In genomic region chr11:5831196-5831829, GRCh38 we compare ENCODE assay signal across 1 cellular context.
TF ChIP-seq lines count a peak whose summit lies in the region.

No MANE protein-coding gene starts in this region.

TF ChIP-seq in GM12878, 131 proteins besides CTCF, POLR2A, EP300 and RAD21:
- TF ChIP-seq ZNF622 (IDR thresholded peaks at IDR 0.05) (no peak), RUNX3 (IDR thresholded peaks at IDR 0.05; ENCODE audit: low read length) (no peak), EGR1 (IDR thresholded peaks at IDR 0.05; ENCODE audit: borderline replicate concordance in 1 of 2, low read depth in 2 of 2, low read length in 2 of 2) (no peak), FOXK2 (IDR thresholded peaks at IDR 0.05) (no peak), SIX5 (IDR thresholded peaks at IDR 0.05; ENCODE audit: low read depth, low read length, severe bottlenecking) (no peak), CEBPZ (IDR thresholded peaks at IDR 0.05; ENCODE audit: low read depth, low read length) (no peak), TCF7 (IDR thresholded peaks at IDR 0.05; ENCODE audit: borderline replicate concordance) (no peak), MEF2B (IDR thresholded peaks at IDR 0.05; ENCODE audit: partially characterized antibody, poor library complexity, severe bottlenecking) (no peak), CHD4 (IDR thresholded peaks at IDR 0.05) (no peak), SMARCA5 (IDR thresholded peaks at IDR 0.05) (no peak), HDGF (IDR thresholded peaks at IDR 0.05) (no peak), RCOR1 (conservative IDR thresholded peaks at IDR 0.05; ENCODE audit: low read depth, low read length) (no peak), ETV6 (conservative IDR thresholded peaks at IDR 0.05 in 1 of 2, IDR thresholded peaks at IDR 0.05 in 1 of 2; ENCODE audit: borderline replicate concordance in 1 of 2, low read depth in 1 of 2) (no peak), SP1 (IDR thresholded peaks at IDR 0.05; ENCODE audit: low read depth, low read length) (no peak)
- TF ChIP-seq, protein P1, sequence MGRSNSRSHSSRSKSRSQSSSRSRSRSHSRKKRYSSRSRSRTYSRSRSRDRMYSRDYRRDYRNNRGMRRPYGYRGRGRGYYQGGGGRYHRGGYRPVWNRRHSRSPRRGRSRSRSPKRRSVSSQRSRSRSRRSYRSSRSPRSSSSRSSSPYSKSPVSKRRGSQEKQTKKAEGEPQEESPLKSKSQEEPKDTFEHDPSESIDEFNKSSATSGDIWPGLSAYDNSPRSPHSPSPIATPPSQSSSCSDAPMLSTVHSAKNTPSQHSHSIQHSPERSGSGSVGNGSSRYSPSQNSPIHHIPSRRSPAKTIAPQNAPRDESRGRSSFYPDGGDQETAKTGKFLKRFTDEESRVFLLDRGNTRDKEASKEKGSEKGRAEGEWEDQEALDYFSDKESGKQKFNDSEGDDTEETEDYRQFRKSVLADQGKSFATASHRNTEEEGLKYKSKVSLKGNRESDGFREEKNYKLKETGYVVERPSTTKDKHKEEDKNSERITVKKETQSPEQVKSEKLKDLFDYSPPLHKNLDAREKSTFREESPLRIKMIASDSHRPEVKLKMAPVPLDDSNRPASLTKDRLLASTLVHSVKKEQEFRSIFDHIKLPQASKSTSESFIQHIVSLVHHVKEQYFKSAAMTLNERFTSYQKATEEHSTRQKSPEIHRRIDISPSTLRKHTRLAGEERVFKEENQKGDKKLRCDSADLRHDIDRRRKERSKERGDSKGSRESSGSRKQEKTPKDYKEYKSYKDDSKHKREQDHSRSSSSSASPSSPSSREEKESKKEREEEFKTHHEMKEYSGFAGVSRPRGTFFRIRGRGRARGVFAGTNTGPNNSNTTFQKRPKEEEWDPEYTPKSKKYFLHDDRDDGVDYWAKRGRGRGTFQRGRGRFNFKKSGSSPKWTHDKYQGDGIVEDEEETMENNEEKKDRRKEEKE (IDR thresholded peaks at IDR 0.05) = no peak
